ENCODE assay signal across 1 cellular context in the genomic region with DNA sequence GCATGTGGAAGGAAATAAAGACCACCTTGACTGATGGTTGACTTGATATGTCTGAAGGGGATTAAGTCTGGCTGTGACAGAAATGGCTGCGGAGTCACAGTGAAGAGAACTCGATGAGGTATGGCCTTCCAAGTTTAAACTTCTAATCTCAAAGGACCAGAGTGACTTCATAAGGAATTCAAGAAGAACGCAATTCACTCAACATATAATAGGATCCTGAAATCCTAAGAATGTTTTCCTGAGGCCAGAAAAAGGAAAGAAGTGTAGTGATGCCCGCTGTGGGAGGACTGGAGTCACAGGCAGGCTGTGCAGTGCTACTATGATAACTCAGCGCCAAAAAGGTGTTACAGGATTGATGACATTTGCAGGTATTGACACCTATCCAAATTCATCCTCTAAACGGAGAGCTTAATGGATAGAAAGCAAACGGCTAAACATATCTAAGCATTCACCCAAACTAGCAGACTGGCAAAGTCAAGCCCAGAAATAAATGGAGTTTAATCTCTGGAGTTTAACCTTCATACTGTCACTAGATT.
TF ChIP-seq lines count a peak whose summit lies in the region.

No MANE protein-coding gene starts in this region.

TF ChIP-seq in neural cell, 6 proteins besides CTCF, POLR2A, EP300 and RAD21:
- TF ChIP-seq, protein P1, sequence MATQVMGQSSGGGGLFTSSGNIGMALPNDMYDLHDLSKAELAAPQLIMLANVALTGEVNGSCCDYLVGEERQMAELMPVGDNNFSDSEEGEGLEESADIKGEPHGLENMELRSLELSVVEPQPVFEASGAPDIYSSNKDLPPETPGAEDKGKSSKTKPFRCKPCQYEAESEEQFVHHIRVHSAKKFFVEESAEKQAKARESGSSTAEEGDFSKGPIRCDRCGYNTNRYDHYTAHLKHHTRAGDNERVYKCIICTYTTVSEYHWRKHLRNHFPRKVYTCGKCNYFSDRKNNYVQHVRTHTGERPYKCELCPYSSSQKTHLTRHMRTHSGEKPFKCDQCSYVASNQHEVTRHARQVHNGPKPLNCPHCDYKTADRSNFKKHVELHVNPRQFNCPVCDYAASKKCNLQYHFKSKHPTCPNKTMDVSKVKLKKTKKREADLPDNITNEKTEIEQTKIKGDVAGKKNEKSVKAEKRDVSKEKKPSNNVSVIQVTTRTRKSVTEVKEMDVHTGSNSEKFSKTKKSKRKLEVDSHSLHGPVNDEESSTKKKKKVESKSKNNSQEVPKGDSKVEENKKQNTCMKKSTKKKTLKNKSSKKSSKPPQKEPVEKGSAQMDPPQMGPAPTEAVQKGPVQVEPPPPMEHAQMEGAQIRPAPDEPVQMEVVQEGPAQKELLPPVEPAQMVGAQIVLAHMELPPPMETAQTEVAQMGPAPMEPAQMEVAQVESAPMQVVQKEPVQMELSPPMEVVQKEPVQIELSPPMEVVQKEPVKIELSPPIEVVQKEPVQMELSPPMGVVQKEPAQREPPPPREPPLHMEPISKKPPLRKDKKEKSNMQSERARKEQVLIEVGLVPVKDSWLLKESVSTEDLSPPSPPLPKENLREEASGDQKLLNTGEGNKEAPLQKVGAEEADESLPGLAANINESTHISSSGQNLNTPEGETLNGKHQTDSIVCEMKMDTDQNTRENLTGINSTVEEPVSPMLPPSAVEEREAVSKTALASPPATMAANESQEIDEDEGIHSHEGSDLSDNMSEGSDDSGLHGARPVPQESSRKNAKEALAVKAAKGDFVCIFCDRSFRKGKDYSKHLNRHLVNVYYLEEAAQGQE (IDR thresholded peaks at IDR 0.05; ENCODE audit: borderline replicate concordance) = no peak
- TF ChIP-seq MXI1 (conservative IDR thresholded peaks at IDR 0.05; ENCODE audit: poor library complexity, severe bottlenecking) = no peak
- no peak for TF ChIP-seq TAF1 (IDR thresholded peaks at IDR 0.05; ENCODE audit: low read depth)
- no peak for TF ChIP-seq SMC3 (conservative IDR thresholded peaks at IDR 0.05; ENCODE audit: poor library complexity)
- no peak for TF ChIP-seq EZH2 (IDR thresholded peaks at IDR 0.05; ENCODE audit: borderline replicate concordance, insufficient read depth, low read length, poor library complexity, severe bottlenecking)
- TF ChIP-seq POLR2AphosphoS5 (IDR thresholded peaks at IDR 0.05) = no peak
